In genomic region chr15:33086500-33087141, GRCh38 we compare ENCODE assay signal across 10 cellular contexts.
DNase-seq lines count a peak whose midpoint lies in the region; ATAC-seq and TF ChIP-seq lines count a peak whose summit lies in the region.
"Had no signal": no experiment of that assay in that cellular context is flagged by ENCODE, and none has a peak within 500 bp of the region (broad histone marks: within the 10 kb centered on the region; RNA-seq: fewer than 3 reads in every experiment).

No MANE protein-coding gene starts in this region.

- ATAC-seq in CD8-positive, alpha-beta T cell: no peak
- peak; percentile 50 for ATAC-seq in esophagus mucosa
- ATAC-seq in HG03135 (IDR thresholded peaks at IDR 0.05; ENCODE audit: unreplicated experiment): no peak
- no peak for ATAC-seq in HG03565 (IDR thresholded peaks at IDR 0.05; ENCODE audit: unreplicated experiment)

- POLR2A ChIA-PET in CD8-positive, alpha-beta T cell (lab: Charles Lee): no interaction called here

- no peaks in the 10 kb centered on the region for H3K9me3 Mint-ChIP-seq in CD8-positive, alpha-beta T cell
- no peaks in the 10 kb centered on the region for H3K9me3 Mint-ChIP-seq in H9

- no peaks in the 10 kb centered on the region for H3K36me3 Mint-ChIP-seq in CD8-positive, alpha-beta T cell
- no peaks in the 10 kb centered on the region for H3K36me3 Mint-ChIP-seq in H9 (ENCODE audit: insufficient read depth in 1 of 3, low read depth in 3 of 3)
- H3K36me3 Mint-ChIP-seq: naive B cell had no signal

- TF ChIP-seq CTCF in CD8-positive, alpha-beta T cell (IDR thresholded peaks at IDR 0.05): peak; percentile 23
- TF ChIP-seq CTCF in H9 (conservative IDR thresholded peaks at IDR 0.05): peak; percentile 74

- peaks cover 5% of the 10 kb centered on the region for H3K4me1 ChIP-seq in CD8-positive, alpha-beta T cell (ENCODE audit: insufficient read depth, low read length)
- peaks cover 6% of the 10 kb centered on the region; the same call in 1 of the 2 replicates for H3K4me1 ChIP-seq in H9 (ENCODE audit: insufficient read depth, low read length)

- no peaks in the 10 kb centered on the region for H3K27me3 ChIP-seq in CD8-positive, alpha-beta T cell (ENCODE audit: insufficient read depth, low read length)
- no peaks in the 10 kb centered on the region for H3K27me3 ChIP-seq in H9 (ENCODE audit: insufficient read depth, low read length)
- H3K27me3 ChIP-seq: SJCRH30 had no signal

- H3K4me1 Mint-ChIP-seq in CD8-positive, alpha-beta T cell (ENCODE audit: low read depth): no peaks in the 10 kb centered on the region
- H3K4me1 Mint-ChIP-seq in H9: peaks cover 26 to 37% of the 10 kb centered on the region in 2 experiments
- H3K4me1 Mint-ChIP-seq: naive B cell had no signal

- intact Hi-C loops in CD8-positive, alpha-beta T cell (cut with DNase I, micrococcal nuclease): loop anchor here (1.0 to 2.0 kb wide), 2 partner anchors 46 to 614 kb away; no protein-coding TSS in a partner anchor

- H3K4me3 ChIP-seq in CD8-positive, alpha-beta T cell (ENCODE audit: low read depth, low read length): no peak overlapping the region
- H3K4me3 ChIP-seq: SJCRH30 had no signal

- no peak overlapping the region for H4K5ac ChIP-seq in H9 (ENCODE audit: insufficient read length, low read depth, low read length)

- WGBS in H9 (ENCODE audit: extremely low coverage, insufficient read length, low lambda C conversion rate): no CpG with 5 or more reads among the region's 4 CpGs

- no peak overlapping the region for H4K91ac ChIP-seq in H9 (ENCODE audit: insufficient read length, low read depth, low read length)

- no peaks in the 10 kb centered on the region for H3K79me2 ChIP-seq in H9 (ENCODE audit: insufficient read depth, low read length)

- H3K23me2 ChIP-seq in H9 (ENCODE audit: insufficient read length, low read depth, low read length, poor library complexity, severe bottlenecking): no peaks in the 10 kb centered on the region

- H3K79me1 ChIP-seq in H9 (ENCODE audit: insufficient read depth, low read depth, low read length, poor library complexity, severe bottlenecking): no peaks in the 10 kb centered on the region

- H2BK20ac ChIP-seq in H9 (ENCODE audit: low read depth, low read length, poor library complexity, severe bottlenecking): no peak overlapping the region

- no peak overlapping the region for H2AFZ ChIP-seq in H9 (ENCODE audit: low read length)

- H4K8ac ChIP-seq in H9 (replicated peaks; ENCODE audit: insufficient read length, low read depth, low read length): no peak overlapping the region

- H3K23ac ChIP-seq in H9 (ENCODE audit: insufficient read length, low read depth, low read length): no peak overlapping the region

- no peak overlapping the region for H3K4me3 Mint-ChIP-seq in CD8-positive, alpha-beta T cell
- no peak overlapping the region for H3K4me3 Mint-ChIP-seq in H9
- H3K4me3 Mint-ChIP-seq: naive B cell had no signal

- H3K36me3 ChIP-seq in CD8-positive, alpha-beta T cell (ENCODE audit: insufficient read depth, low read length): no peaks in the 10 kb centered on the region
- H3K36me3 ChIP-seq: SJCRH30 had no signal

- no peak overlapping the region for H2BK5ac ChIP-seq in H9 (ENCODE audit: insufficient read length, low read length)

- no peak overlapping the region for H3K18ac ChIP-seq in H9 (ENCODE audit: insufficient read length, low read depth, low read length)

- H3K56ac ChIP-seq in H9 (ENCODE audit: insufficient read length, low read depth, low read length): no peak overlapping the region

- no peak overlapping the region for H3K4ac ChIP-seq in H9 (ENCODE audit: low read depth, low read length)

- no peak overlapping the region for H3K4me2 ChIP-seq in H9 (ENCODE audit: insufficient read depth, insufficient read length, low read length)

- H2AK5ac ChIP-seq in H9 (ENCODE audit: insufficient read length, low read length): no peak overlapping the region

- H3K27ac Mint-ChIP-seq in CD8-positive, alpha-beta T cell: no peak overlapping the region
- no peak overlapping the region for H3K27ac Mint-ChIP-seq in H9
- H3K27ac Mint-ChIP-seq: naive B cell had no signal

- H3K9me3 ChIP-seq in CD8-positive, alpha-beta T cell (ENCODE audit: low read length): no peaks in the 10 kb centered on the region
- no peaks in the 10 kb centered on the region for H3K9me3 ChIP-seq in H9 (ENCODE audit: control insufficient read depth, low read depth, low read length)
- H3K9me3 ChIP-seq: SJCRH30 had no signal

- no peak overlapping the region for H2BK15ac ChIP-seq in H9 (ENCODE audit: low read depth, low read length)

- no peak overlapping the region for H3K9ac ChIP-seq in H9 (ENCODE audit: extremely low read depth, insufficient read length, low read length)

- H3K14ac ChIP-seq in H9 (ENCODE audit: insufficient read depth, low read length): no peak overlapping the region

- H3K27ac ChIP-seq in CD8-positive, alpha-beta T cell (ENCODE audit: low read depth, low read length): no peak overlapping the region
- no peak overlapping the region for H3K27ac ChIP-seq in H9 (ENCODE audit: insufficient read length, low read depth, low read length)
- H3K27ac ChIP-seq: SJCRH30 had no signal

- H3T11ph ChIP-seq in H9 (ENCODE audit: low read length): no peak overlapping the region

- H2BK12ac ChIP-seq in H9 (ENCODE audit: insufficient read length, low read depth, low read length): no peak overlapping the region

- no peaks in the 10 kb centered on the region for H4K20me1 ChIP-seq in H9 (ENCODE audit: control insufficient read depth, insufficient read depth, insufficient read length)

- CTCF ChIA-PET in CD8-positive, alpha-beta T cell (lab: Charles Lee): interaction anchor here (0.5 to 2.0 kb wide), 10 partner anchors 10 to 106 kb away, joined by 3 to 7 read pairs (median 3); no protein-coding TSS in a partner anchor

- DNase-seq in CD8-positive, alpha-beta T cell: peak in 1 of 7 experiments; percentile 13
- no peak for DNase-seq in H9
- DNase-seq in RPMI8226: peak; percentile 49
- peak; percentile 68 for DNase-seq in pons (ENCODE audit: low spot score)
- no peak for DNase-seq in effector CD4-positive, alpha-beta T cell
- DNase-seq: naive B cell had no signal

- no peaks in the 10 kb centered on the region for H3K27me3 Mint-ChIP-seq in CD8-positive, alpha-beta T cell (ENCODE audit: low read depth)
- no peaks in the 10 kb centered on the region for H3K27me3 Mint-ChIP-seq in H9 (ENCODE audit: low read depth)

- H2BK120ac ChIP-seq in H9 (ENCODE audit: low read depth, low read length, poor library complexity, severe bottlenecking): no peak overlapping the region

Comparison
In these comparisons a context has a peak if more than half of its experiments do, and no peak if none do; other contexts are left out.
1. DNase-seq: peak in RPMI8226 (single experiment) and pons (single experiment); none in H9 (single experiment) and effector CD4-positive, alpha-beta T cell (single experiment).